Comparison of ENCODE assay signal across 11 cellular contexts in genomic region chr2:104933518-104933917, GRCh38.
"Had no signal": no experiment of that assay in that cellular context is flagged by ENCODE, and none has a peak within 500 bp of the region (broad histone marks: within the 10 kb centered on the region; RNA-seq: fewer than 3 reads in every experiment).

No MANE protein-coding gene starts in this region.

- H2AFZ ChIP-seq: GM23248, GM23338 had no signal

- ATAC-seq: GM23338, HCT116 had no signal

- H3K4me3 ChIP-seq: GM23248, GM23338, HAP-1 had no signal

- H3K27ac ChIP-seq: GM23248 had no signal

- DNase-seq: GM23248, GOT3, H7, H9, HCEC 1CT, HFFc6 had no signal

- H3K9me3 ChIP-seq: HAP-1 had no signal

- H3K4me1 ChIP-seq: HAP-1 had no signal

- H3K4me2 ChIP-seq: GM23338 had no signal

- H3K9ac ChIP-seq: GM23248 had no signal

- H3K36me3 ChIP-seq: HAP-1 had no signal

- FAIRE-seq: H1, H54 had no signal
